ENCODE assay signal across 11 cellular contexts in genomic region chr13:114034481-114034891, GRCh38.
DNase-seq lines count a peak whose midpoint lies in the region; ATAC-seq and TF ChIP-seq lines count a peak whose summit lies in the region.
"Had no signal": no experiment of that assay in that cellular context is flagged by ENCODE, and none has a peak within 500 bp of the region (broad histone marks: within the 10 kb centered on the region; RNA-seq: fewer than 3 reads in every experiment).

No MANE protein-coding gene starts in this region.

- TF ChIP-seq CTCF in brain (conservative IDR thresholded peaks at IDR 0.05) (no peak), Calu3 (IDR thresholded peaks at IDR 0.05; ENCODE audit: unreplicated experiment) (no peak)

- peak overlapping the region; percentile 39 for H3K27ac ChIP-seq in GM23248
- peak overlapping the region; percentile 24 for H3K27ac ChIP-seq in stomach smooth muscle (ENCODE audit: low read length)
- H3K27ac ChIP-seq: VCaP had no signal

- BruUV-seq in Calu3 (replicated peaks; lab: Mats Ljungman, UMichigan) = no TSS peak

- no peaks in the 10 kb centered on the region for H3K9me2 ChIP-seq in GM23248 (ENCODE audit: insufficient read depth)

- WGBS in GM23248 (ENCODE audit: low coverage in 1 of 2, low lambda C conversion rate in 2 of 2, missing lambda C conversion rate in 2 of 2), 2 experiments = 13 to 19% methylated on average over 9 of the region's 9 CpGs

- no peak for ATAC-seq in memory B cell (ENCODE audit: low read depth)

- H3K4me1 Mint-ChIP-seq in brain (peaks cover 61% of the 10 kb centered on the region), memory B cell (peaks cover 24% of the 10 kb centered on the region), Calu3 (ENCODE audit: low read depth, unreplicated experiment) (no peaks in the 10 kb centered on the region)

- CTCF ChIA-PET in Calu3 (lab: Charles Lee) = no interaction called here

- no peak overlapping the region for H2AFZ ChIP-seq in GM23248

- H3K4me3 Mint-ChIP-seq in brain = peak overlapping the region in 2 of 5 experiments; percentile 12 to 31
- no peak overlapping the region for H3K4me3 Mint-ChIP-seq in memory B cell
- H3K4me3 Mint-ChIP-seq in Calu3 (ENCODE audit: low read depth, unreplicated experiment) = no peak overlapping the region
- H3K4me3 Mint-ChIP-seq: activated T-helper 1 cell treated with anti-CD3 and anti-CD28 coated beads, Interleukin-12 subunit alpha, Interleukin-12 subunit beta, Interleukin-2, Interleukin-4 antibody, amounts not matched to agents 30 ng/mL and 10 ng/mL and 1 ng/mL, durations not matched to agents 14 hours and 24 hours and 36 hours had no signal

- H3K36me3 ChIP-seq in GM23248 (ENCODE audit: low read depth) = no peaks in the 10 kb centered on the region
- peaks cover 0 to 5% of the 10 kb centered on the region in 2 donors for H3K36me3 ChIP-seq in stomach smooth muscle (ENCODE audit: control insufficient read depth in 2 of 2, insufficient read depth in 2 of 2, low read length in 2 of 2)

- H3K9ac ChIP-seq in GM23248 (peak overlapping the region; percentile 41), stomach smooth muscle (ENCODE audit: low read length in 2 of 2) (no peak overlapping the region)

- no peaks in the 10 kb centered on the region for H3K27me3 ChIP-seq in GM23248 (replicated peaks; ENCODE audit: insufficient read depth)
- H3K27me3 ChIP-seq in stomach smooth muscle (ENCODE audit: control insufficient read depth in 1 of 2, insufficient read depth in 2 of 2, low read length in 2 of 2) = no peaks in the 10 kb centered on the region

- in situ Hi-C loops in GM23248 (cut with MboI) = no loop called here
- in situ Hi-C loops in KBM-7 (cut with MboI; ENCODE audit: low pct_unique_long_range_greater_than_20kb, low sequenced_read_pairs) = no loop called here

- no peaks in the 10 kb centered on the region for H3K27me3 Mint-ChIP-seq in brain
- H3K27me3 Mint-ChIP-seq in memory B cell = no peaks in the 10 kb centered on the region
- H3K27me3 Mint-ChIP-seq in Calu3 (ENCODE audit: unreplicated experiment) = no peaks in the 10 kb centered on the region

- intact Hi-C loops in Calu3 (cut with micrococcal nuclease; ENCODE audit: unreplicated experiment) = no loop called here

- H3K27ac Mint-ChIP-seq in brain (peak overlapping the region in 4 of 5 experiments; percentile 51 to 91 (median 75)), memory B cell (peak overlapping the region; percentile 38), Calu3 (ENCODE audit: unreplicated experiment) (no peak overlapping the region)
- H3K27ac Mint-ChIP-seq: activated T-helper 1 cell treated with anti-CD3 and anti-CD28 coated beads, Interleukin-12 subunit alpha, Interleukin-12 subunit beta, Interleukin-2, Interleukin-4 antibody, amounts not matched to agents 30 ng/mL and 10 ng/mL and 1 ng/mL, durations not matched to agents 14 hours and 24 hours and 36 hours had no signal

- no peaks in the 10 kb centered on the region for H4K20me1 ChIP-seq in GM23248 (ENCODE audit: insufficient read depth)

- DNase-seq in GM23248 (peak; percentile 68), memory B cell (ENCODE audit: low spot score in 2 of 2) (no peak), KBM-7 (no peak), Calu3 (no peak)
- no peak for DNase-seq in activated effector memory CD4-positive, alpha-beta T cell treated with Interleukin-2 at 50 U/mL for 16 hours
- DNase-seq: DMS153, NCI-H446 treated with DMSO at 0.1 percent for 48 hours had no signal

- H3K9me3 Mint-ChIP-seq in brain (peaks cover 0 to 10% (median 2%) of the 10 kb centered on the region in 5 experiments), memory B cell (no peaks in the 10 kb centered on the region), Calu3 (ENCODE audit: low read depth, unreplicated experiment) (no peaks in the 10 kb centered on the region)
- H3K9me3 Mint-ChIP-seq: activated T-helper 1 cell treated with anti-CD3 and anti-CD28 coated beads, Interleukin-12 subunit alpha, Interleukin-12 subunit beta, Interleukin-2, Interleukin-4 antibody, amounts not matched to agents 30 ng/mL and 10 ng/mL and 1 ng/mL, durations not matched to agents 14 hours and 24 hours and 36 hours had no signal

- H3K79me2 ChIP-seq in GM23248 (ENCODE audit: insufficient read depth) = peaks cover 89% of the 10 kb centered on the region

- H3K4me2 ChIP-seq in GM23248 (ENCODE audit: unreplicated experiment) = peak overlapping the region; percentile 66

- H3K4me1 ChIP-seq in GM23248 (ENCODE audit: insufficient read depth) (peaks cover 31% of the 10 kb centered on the region), stomach smooth muscle (ENCODE audit: control insufficient read depth, insufficient read depth, low read length) (peaks cover 54% of the 10 kb centered on the region)

- no peaks in the 10 kb centered on the region for H3F3A ChIP-seq in GM23248 (ENCODE audit: insufficient read depth)

- H3K36me3 Mint-ChIP-seq in brain = peaks cover 34% of the 10 kb centered on the region
- H3K36me3 Mint-ChIP-seq in memory B cell = peaks cover 37% of the 10 kb centered on the region
- H3K36me3 Mint-ChIP-seq in Calu3 (ENCODE audit: insufficient read depth, unreplicated experiment) = peaks cover 5% of the 10 kb centered on the region

- H3K9me3 ChIP-seq in GM23248 (ENCODE audit: low read depth) (no peaks in the 10 kb centered on the region), stomach smooth muscle (ENCODE audit: control insufficient read depth in 2 of 2, low read length in 2 of 2) (no peaks in the 10 kb centered on the region)

- peak overlapping the region; percentile 59 for H3K4me3 ChIP-seq in GM23248
- H3K4me3 ChIP-seq in stomach smooth muscle (ENCODE audit: low read length in 2 of 2) = peak overlapping the region; percentile 31 to 60
